8 cellular contexts compared by ENCODE assay signal in the genomic region with DNA sequence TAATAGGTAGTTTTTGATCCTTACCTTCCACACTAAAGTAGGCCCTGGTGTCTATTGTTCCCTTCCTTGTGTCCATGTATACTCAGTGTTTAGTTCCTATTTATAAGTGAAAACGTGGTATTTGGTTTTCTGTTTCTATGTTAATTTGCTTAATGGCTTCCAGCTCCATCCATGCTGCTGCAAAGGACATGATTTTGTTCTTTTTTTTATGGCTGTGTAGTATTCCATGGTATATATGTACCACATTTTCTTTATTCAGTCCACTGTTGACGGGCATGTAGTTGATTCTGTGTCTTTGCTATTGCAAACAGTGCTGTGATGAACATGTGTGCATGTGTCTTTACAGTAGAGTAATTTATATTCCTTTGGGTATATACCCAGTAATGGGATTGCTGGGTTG. TPM values are rescaled to one million over a fixed set of nuclear protein-coding genes. Genes with fewer than 3 reads are reported as not detected.
"Had no signal": no experiment of that assay in that cellular context is flagged by ENCODE, and none has a peak within 500 bp of the region (broad histone marks: within the 10 kb centered on the region; RNA-seq: fewer than 3 reads in every experiment).

No MANE protein-coding gene starts in this region.

- H3K4me3 ChIP-seq: K562 had no signal

- H3K9me3 Mint-ChIP-seq: IgD-negative memory B cell had no signal

- ATAC-seq: HepG2, K562 had no signal

- DNase-seq: IMR-90, KBM-7, KG1 had no signal

- H3K27ac ChIP-seq: HL-60, KMS-11 had no signal

- H3K4me3 Mint-ChIP-seq: IgD-negative memory B cell had no signal

- H3K4me1 Mint-ChIP-seq: IgD-negative memory B cell had no signal

- H3K27me3 Mint-ChIP-seq: IgD-negative memory B cell had no signal

- H3K27ac Mint-ChIP-seq: IgD-negative memory B cell had no signal

RNA-seq across cellular contexts. Expression of a gene that starts 28.5 kb away (rescaled TPM):
- total RNA-seq: IMR-90 had no signal
- polyA plus RNA-seq: IMR-90 had no signal
